36 cellular contexts compared by ENCODE assay signal in the genomic region with DNA sequence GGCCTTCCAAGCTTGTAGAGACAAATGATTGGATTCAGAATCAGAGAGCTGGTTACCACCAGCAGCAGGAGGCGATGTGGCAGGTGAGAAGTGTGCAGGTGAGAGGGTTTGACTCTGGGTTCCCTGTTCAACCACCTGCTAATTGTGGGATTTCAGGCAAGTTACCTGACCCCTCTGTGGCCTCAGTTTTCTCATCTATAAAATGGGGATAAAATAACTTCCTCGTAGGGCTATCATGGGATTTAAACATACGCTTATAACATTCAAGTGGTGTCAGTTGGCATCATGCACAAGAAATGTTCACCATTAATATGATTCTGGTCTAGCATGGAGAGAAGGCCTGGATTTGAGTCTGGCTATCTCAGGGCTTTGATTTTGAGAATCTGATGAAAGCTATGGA. TPM values are rescaled to one million over a fixed set of nuclear protein-coding genes. Genes with fewer than 3 reads are reported as not detected.
"Had no signal": no experiment of that assay in that cellular context is flagged by ENCODE, and none has a peak within 500 bp of the region (broad histone marks: within the 10 kb centered on the region; RNA-seq: fewer than 3 reads in every experiment).

No MANE protein-coding gene starts in this region.

- H3K9me3 ChIP-seq: colonic mucosa, MG63, Peyer's patch, SJCRH30, SK-N-SH had no signal

- H3K9me3 Mint-ChIP-seq: activated CD4-positive, alpha-beta memory T cell treated with anti-CD3 and anti-CD28 coated beads, Interleukin-2, amount 10 ng/mL, durations not matched to agents 7 days and 5 days; activated naive CD8-positive, alpha-beta T cell treated with anti-CD3 and anti-CD28 coated beads for 36 hours; central memory CD8-positive, alpha-beta T cell had no signal

- H3K9ac ChIP-seq: SK-N-SH had no signal

- H3K27me3 ChIP-seq: cardiac muscle cell, colonic mucosa, MG63, Peyer's patch, SJCRH30 had no signal

- H3K36me3 ChIP-seq: cardiac muscle cell, colonic mucosa, MG63, Peyer's patch, SJCRH30 had no signal

- DNase-seq: activated CD4-positive, alpha-beta memory T cell treated with anti-CD3 and anti-CD28 coated beads, Interleukin-2, amount 10 ng/mL, durations not matched to agents 7 days and 5 days; activated CD4-positive, alpha-beta T cell treated with anti-CD3 and anti-CD28 coated beads for 1 hour; activated CD4-positive, alpha-beta T cell treated with anti-CD3 and anti-CD28 coated beads for 48 hours; activated CD4-positive, CD25-positive, alpha-beta regulatory T cell; activated CD8-positive, alpha-beta memory T cell treated with anti-CD3 and anti-CD28 coated beads for 24 hours; activated CD8-positive, alpha-beta memory T cell treated with anti-CD3 and anti-CD28 coated beads, Interleukin-2, amount 10 ng/mL, durations not matched to agents 7 days and 5 days; activated CD8-positive, alpha-beta memory T cell treated with anti-CD3 and anti-CD28 coated beads, Interleukin-2, amount 50 U/mL, for 48 hours; activated effector memory CD4-positive, alpha-beta T cell treated with anti-CD3 and anti-CD28 coated beads, Interleukin-2, amount 50 U/mL, for 16 hours; activated naive CD4-positive, alpha-beta T cell; activated naive CD4-positive, alpha-beta T cell treated with anti-CD3 and anti-CD28 coated beads, Interleukin-2, amount 50 U/mL, for 16 hours; activated naive CD8-positive, alpha-beta T cell treated with anti-CD3 and anti-CD28 coated beads for 36 hours; activated T-cell treated with anti-CD3 and anti-CD28 coated beads, Interleukin-2, amount 50 U/mL, for 48 hours; amniotic stem cell; colonic mucosa; Karpas-422; MG63; NCI-H1048; NCI-H1105 treated with DMSO at 0.1 percent for 48 hours; NCI-H1436; NCI-H1694; NCI-H1930; NCI-H2081 treated with DMSO at 0.1 percent for 48 hours; NCI-H226; NCI-H446 treated with DMSO at 0.1 percent for 48 hours; NCI-H524; Peyer's patch; RPMI8226; SHP77; SJCRH30; SK-N-SH; T-helper 2 cell; T-helper 9 cell had no signal

- H3K4me3 Mint-ChIP-seq: activated CD4-positive, alpha-beta memory T cell treated with anti-CD3 and anti-CD28 coated beads, Interleukin-2, amount 10 ng/mL, durations not matched to agents 7 days and 5 days; activated CD8-positive, alpha-beta memory T cell treated with anti-CD3 and anti-CD28 coated beads, Interleukin-2, amount 10 ng/mL, durations not matched to agents 7 days and 5 days; activated naive CD8-positive, alpha-beta T cell treated with anti-CD3 and anti-CD28 coated beads for 36 hours; central memory CD8-positive, alpha-beta T cell had no signal

- H3K27me3 Mint-ChIP-seq: activated CD4-positive, alpha-beta memory T cell treated with anti-CD3 and anti-CD28 coated beads, Interleukin-2, amount 10 ng/mL, durations not matched to agents 7 days and 5 days; activated naive CD8-positive, alpha-beta T cell treated with anti-CD3 and anti-CD28 coated beads for 36 hours had no signal

- H3K27ac ChIP-seq: cardiac muscle cell, colonic mucosa, Peyer's patch, SJCRH30 had no signal

- H3K4me3 ChIP-seq: cardiac muscle cell, colonic mucosa, MG63, Peyer's patch, SJCRH30 had no signal

- H3K36me3 Mint-ChIP-seq: activated CD8-positive, alpha-beta memory T cell treated with anti-CD3 and anti-CD28 coated beads, Interleukin-2, amount 10 ng/mL, durations not matched to agents 7 days and 5 days; activated naive CD8-positive, alpha-beta T cell treated with anti-CD3 and anti-CD28 coated beads for 36 hours had no signal

- H3K27ac Mint-ChIP-seq: activated CD4-positive, alpha-beta memory T cell treated with anti-CD3 and anti-CD28 coated beads, Interleukin-2, amount 10 ng/mL, durations not matched to agents 7 days and 5 days; activated CD8-positive, alpha-beta memory T cell treated with anti-CD3 and anti-CD28 coated beads, Interleukin-2, amount 10 ng/mL, durations not matched to agents 7 days and 5 days; activated naive CD8-positive, alpha-beta T cell treated with anti-CD3 and anti-CD28 coated beads for 36 hours had no signal

- H3K4me2 ChIP-seq: SK-N-SH had no signal

- H3K4me1 ChIP-seq: colonic mucosa, Peyer's patch, SJCRH30 had no signal

- ATAC-seq: activated CD8-positive, alpha-beta memory T cell treated with anti-CD3 and anti-CD28 coated beads, Interleukin-2, amount 10 ng/mL, durations not matched to agents 7 days and 5 days had no signal

RNA-seq across cellular contexts. Expression of a gene that starts 30.2 kb away (rescaled TPM):
- total RNA-seq: chondrocyte, SJCRH30 had no signal
- polyA plus RNA-seq: aorta had no signal
